21 cellular contexts compared by ENCODE assay signal in genomic region chr6:158160932-158161539, GRCh38. TPM values are rescaled to one million over a fixed set of nuclear protein-coding genes. Genes with fewer than 3 reads are reported as not detected.
DNase-seq lines count a peak whose midpoint lies in the region; ATAC-seq and TF ChIP-seq lines count a peak whose summit lies in the region.
"Had no signal": no experiment of that assay in that cellular context is flagged by ENCODE, and none has a peak within 500 bp of the region (broad histone marks: within the 10 kb centered on the region; RNA-seq: fewer than 3 reads in every experiment).

No MANE protein-coding gene starts in this region.

- TF ChIP-seq EP300 in SK-N-SH (IDR thresholded peaks at IDR 0.05; ENCODE audit: borderline replicate concordance in 1 of 2, low read depth in 1 of 2, low read length in 1 of 2): no peak

- H3F3A ChIP-seq in SK-N-SH (replicated peaks; ENCODE audit: insufficient read depth): peaks cover 22% of the 10 kb centered on the region

- WGBS in SK-N-SH (ENCODE audit: low lambda C conversion rate): 76% methylated on average over 3 of the region's 3 CpGs

- no peak overlapping the region for H3K4me3 ChIP-seq in SK-N-SH (ENCODE audit: low read depth in 2 of 2, low read length in 1 of 2)
- H3K4me3 ChIP-seq: BLaER1 treated with 17β-estradiol and CSF1 and Interleukin-3, amounts not matched to agents 10 nM and 100 nM; esophagus squamous epithelium; heart right ventricle; ovary had no signal

- H3K36me3 Mint-ChIP-seq in chondrocyte (ENCODE audit: low read depth): peaks cover 11% of the 10 kb centered on the region
- H3K36me3 Mint-ChIP-seq: naive B cell had no signal

- H3K9me2 ChIP-seq in SK-N-SH: no peaks in the 10 kb centered on the region

- no peaks in the 10 kb centered on the region for H3K27me3 Mint-ChIP-seq in chondrocyte (ENCODE audit: low read depth)
- H3K27me3 Mint-ChIP-seq: activated CD4-positive, alpha-beta T cell treated with anti-CD3 and anti-CD28 coated beads for 36 hours; effector memory CD8-positive, alpha-beta T cell; naive B cell had no signal

- H4K20me1 ChIP-seq in SK-N-SH (ENCODE audit: insufficient read depth): no peaks in the 10 kb centered on the region

- CTCF ChIA-PET in SK-N-SH (lab: Yijun Ruan, JAX): no interaction called here

- peaks cover 5 to 16% of the 10 kb centered on the region in 2 experiments for H3K36me3 ChIP-seq in SK-N-SH (replicated peaks in 1 of 2; ENCODE audit: control insufficient read depth in 1 of 2, insufficient read depth in 2 of 2, low read length in 1 of 2)
- H3K36me3 ChIP-seq: ovary had no signal

- no peak overlapping the region for H2AFZ ChIP-seq in SK-N-SH (ENCODE audit: low read depth)

- POLR2A ChIA-PET in SK-N-SH (lab: Yijun Ruan, JAX): no interaction called here

- H3K4me3 Mint-ChIP-seq in chondrocyte (ENCODE audit: unreplicated experiment): peak overlapping the region; percentile 9
- H3K4me3 Mint-ChIP-seq: activated CD4-positive, alpha-beta T cell treated with anti-CD3 and anti-CD28 coated beads for 36 hours; activated naive CD4-positive, alpha-beta T cell treated with anti-CD3 and anti-CD28 coated beads for 36 hours; effector memory CD8-positive, alpha-beta T cell; naive B cell had no signal

- peaks cover 43% of the 10 kb centered on the region for H3K4me1 Mint-ChIP-seq in chondrocyte (ENCODE audit: low read depth)

- TF ChIP-seq CTCF in SK-N-SH (IDR thresholded peaks at IDR 0.05): no peak
- no peak for TF ChIP-seq CTCF in chondrocyte (IDR thresholded peaks at IDR 0.05)
- no peak for TF ChIP-seq CTCF in GM10266 (IDR thresholded peaks at IDR 0.05; ENCODE audit: control insufficient read depth, insufficient read depth, low read depth, missing control alignments)

- H3K9me3 ChIP-seq in SK-N-SH: no peaks in the 10 kb centered on the region
- H3K9me3 ChIP-seq: BLaER1 treated with 17β-estradiol and CSF1 and Interleukin-3, amounts not matched to agents 10 nM and 100 nM; esophagus squamous epithelium; heart right ventricle; ovary had no signal

- H3K4me2 ChIP-seq in SK-N-SH: no peak overlapping the region

- TF ChIP-seq RAD21 in SK-N-SH (IDR thresholded peaks at IDR 0.05; ENCODE audit: low read length): no peak

- peaks cover 5% of the 10 kb centered on the region for H3K9me3 Mint-ChIP-seq in chondrocyte (ENCODE audit: low read depth)
- H3K9me3 Mint-ChIP-seq: activated naive CD4-positive, alpha-beta T cell treated with anti-CD3 and anti-CD28 coated beads for 36 hours; effector memory CD8-positive, alpha-beta T cell; naive B cell had no signal

- H3K27ac Mint-ChIP-seq in chondrocyte (ENCODE audit: unreplicated experiment): peak overlapping the region; percentile 88
- H3K27ac Mint-ChIP-seq: activated CD4-positive, alpha-beta T cell treated with anti-CD3 and anti-CD28 coated beads for 36 hours; activated naive CD4-positive, alpha-beta T cell treated with anti-CD3 and anti-CD28 coated beads for 36 hours; naive B cell had no signal

- DNase-seq in ELR (ENCODE audit: low read depth) (peak; percentile 51), SK-N-SH (no peak), chondrocyte (ENCODE audit: low spot score) (no peak), iris pigment epithelial cell (ENCODE audit: low read depth) (peak; percentile 71), GM10266 (ENCODE audit: extremely low spot score) (no peak)
- no peak for DNase-seq in stimulated activated naive CD4-positive, alpha-beta T cell (lab: John Stamatoyannopoulos, UW)
- DNase-seq: activated CD4-positive, alpha-beta T cell treated with anti-CD3 and anti-CD28 coated beads for 36 hours; activated naive CD4-positive, alpha-beta T cell treated with anti-CD3 and anti-CD28 coated beads for 36 hours; activated T-cell treated with anti-CD3 and anti-CD28 coated beads, Interleukin-2, amount 50 U/mL, for 48 hours; aorta; effector memory CD8-positive, alpha-beta T cell; esophagus squamous epithelium; heart right ventricle; naive B cell; NCI-H187; NCI-H774; ovary had no signal

- no peak for ATAC-seq in HG03175 (IDR thresholded peaks at IDR 0.05; ENCODE audit: unreplicated experiment)
- ATAC-seq in GM21390 (IDR thresholded peaks at IDR 0.05; ENCODE audit: unreplicated experiment): no peak
- ATAC-seq: activated CD4-positive, alpha-beta T cell treated with anti-CD3 and anti-CD28 coated beads for 36 hours; effector memory CD8-positive, alpha-beta T cell; heart right ventricle; Right ventricle myocardium inferior had no signal

- no peaks in the 10 kb centered on the region for H3K27me3 ChIP-seq in SK-N-SH (ENCODE audit: insufficient read depth)
- H3K27me3 ChIP-seq: BLaER1 treated with 17β-estradiol and CSF1 and Interleukin-3, amounts not matched to agents 10 nM and 100 nM; esophagus squamous epithelium; heart right ventricle; ovary had no signal

- peaks cover 63% of the 10 kb centered on the region for H3K79me2 ChIP-seq in SK-N-SH (ENCODE audit: insufficient read depth)

- H3K4me1 ChIP-seq in SK-N-SH (ENCODE audit: control insufficient read depth in 1 of 2, insufficient read depth in 2 of 2, low read depth in 1 of 2, low read length in 1 of 2): peaks cover 0 to 13% of the 10 kb centered on the region in 2 experiments; a peak in 1 of 4 replicates

- no peak overlapping the region for H3K9ac ChIP-seq in SK-N-SH
- H3K9ac ChIP-seq: BLaER1 treated with 17β-estradiol and CSF1 and Interleukin-3, amounts not matched to agents 10 nM and 100 nM had no signal

- peak overlapping the region in 1 of 2 experiments; percentile 47; a peak in 2 of 4 replicates for H3K27ac ChIP-seq in SK-N-SH (ENCODE audit: low read depth in 2 of 2, low read length in 1 of 2)
- H3K27ac ChIP-seq: BLaER1 treated with 17β-estradiol and CSF1 and Interleukin-3, amounts not matched to agents 10 nM and 100 nM; esophagus squamous epithelium; heart right ventricle; ovary had no signal

TF ChIP-seq in SK-N-SH, 30 proteins besides CTCF, POLR2A, EP300 and RAD21:
- TF ChIP-seq NFIC (IDR thresholded peaks at IDR 0.05; ENCODE audit: borderline replicate concordance) (0 out of 2 replicates have a peak, but pooled peaks have one; percentile 23), RXRA (IDR thresholded peaks at IDR 0.05; ENCODE audit: borderline replicate concordance, low read depth) (no peak), JUND (IDR thresholded peaks at IDR 0.05) (peak; percentile 43), TCF12 (IDR thresholded peaks at IDR 0.05) (0 out of 2 replicates have a peak, but pooled peaks have one; percentile 8), FOSL2 (IDR thresholded peaks at IDR 0.05; ENCODE audit: borderline replicate concordance, low read depth) (peak; percentile 72), MEF2A (IDR thresholded peaks at IDR 0.05; ENCODE audit: borderline replicate concordance, low read depth) (no peak)

RNA-seq across cellular contexts. Expression of gene SERAC1, which starts 7.0 kb away (rescaled TPM):
- 5.6 and 8.9 TPM in 2 replicates for polyA plus RNA-seq in SK-N-SH (2012; rRNA removed)
- polyA plus RNA-seq in SK-N-SH (2012; cell fraction: cytosol; rRNA removed): 7.0 and 7.4 TPM in 2 replicates
- polyA plus RNA-seq in SK-N-SH (2012; cell fraction: nucleus; rRNA removed): 5.6 and 11.4 TPM in 2 replicates
- total RNA-seq in chondrocyte: 15.3 to 17.1 TPM (median 15.4 TPM) in 3 replicates

RNA-seq across cellular contexts. Expression of gene GTF2H5, which starts 7.1 kb away (rescaled TPM):
- polyA plus RNA-seq in SK-N-SH (2012; rRNA removed): 7.7 and 8.0 TPM in 2 replicates
- polyA plus RNA-seq in SK-N-SH (2012; cell fraction: cytosol; rRNA removed): 11.2 and 17.0 TPM in 2 replicates
- polyA plus RNA-seq in SK-N-SH (2012; cell fraction: nucleus; rRNA removed): 3.1 and 4.1 TPM in 2 replicates
- total RNA-seq in chondrocyte: 31.6 to 35.2 TPM (median 31.9 TPM) in 3 replicates

Comparison
In these comparisons a context has a peak if more than half of its experiments do, and no peak if none do; other contexts are left out.
1. DNase-seq: peak in ELR (single experiment) and iris pigment epithelial cell (single experiment); none in SK-N-SH (single experiment), chondrocyte (single experiment), GM10266 (single experiment) and stimulated activated naive CD4-positive, alpha-beta T cell (0 of 6).